ENCODE assay signal across 1 cellular context in the genomic region with DNA sequence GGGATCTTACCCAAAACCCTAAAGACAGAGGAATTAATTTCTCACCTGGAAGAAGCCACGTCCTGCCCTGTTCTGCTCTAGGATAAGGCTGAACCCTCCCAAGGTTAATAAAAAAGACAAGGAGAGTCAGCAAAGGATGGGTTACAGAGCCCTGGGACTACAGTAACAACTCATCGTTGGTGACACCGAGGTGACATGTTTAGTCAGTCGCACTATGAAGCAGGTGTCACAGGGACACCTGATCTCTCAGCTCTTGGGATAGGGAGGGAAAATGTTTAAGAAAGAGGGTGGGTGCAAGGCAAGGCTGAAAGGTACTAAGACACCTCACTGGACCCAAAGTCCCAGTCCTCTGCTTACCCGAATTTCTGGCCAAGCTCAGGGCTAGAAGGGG.
TF ChIP-seq lines count a peak whose summit lies in the region.

No MANE protein-coding gene starts in this region.

TF ChIP-seq in H1, 55 proteins besides CTCF, POLR2A, EP300 and RAD21 (continued from another document):
- TF ChIP-seq, protein P1, sequence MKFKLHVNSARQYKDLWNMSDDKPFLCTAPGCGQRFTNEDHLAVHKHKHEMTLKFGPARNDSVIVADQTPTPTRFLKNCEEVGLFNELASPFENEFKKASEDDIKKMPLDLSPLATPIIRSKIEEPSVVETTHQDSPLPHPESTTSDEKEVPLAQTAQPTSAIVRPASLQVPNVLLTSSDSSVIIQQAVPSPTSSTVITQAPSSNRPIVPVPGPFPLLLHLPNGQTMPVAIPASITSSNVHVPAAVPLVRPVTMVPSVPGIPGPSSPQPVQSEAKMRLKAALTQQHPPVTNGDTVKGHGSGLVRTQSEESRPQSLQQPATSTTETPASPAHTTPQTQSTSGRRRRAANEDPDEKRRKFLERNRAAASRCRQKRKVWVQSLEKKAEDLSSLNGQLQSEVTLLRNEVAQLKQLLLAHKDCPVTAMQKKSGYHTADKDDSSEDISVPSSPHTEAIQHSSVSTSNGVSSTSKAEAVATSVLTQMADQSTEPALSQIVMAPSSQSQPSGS (IDR thresholded peaks at IDR 0.05; ENCODE audit: low read length) = no peak
- TF ChIP-seq, protein P2, sequence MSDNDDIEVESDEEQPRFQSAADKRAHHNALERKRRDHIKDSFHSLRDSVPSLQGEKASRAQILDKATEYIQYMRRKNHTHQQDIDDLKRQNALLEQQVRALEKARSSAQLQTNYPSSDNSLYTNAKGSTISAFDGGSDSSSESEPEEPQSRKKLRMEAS (IDR thresholded peaks at IDR 0.05) = no peak
- no peak for TF ChIP-seq HDAC6 (IDR thresholded peaks at IDR 0.05; ENCODE audit: low read depth, low read length)
- TF ChIP-seq SIRT6 (IDR thresholded peaks at IDR 0.05; ENCODE audit: low read length) = no peak
- TF ChIP-seq YY1 (IDR thresholded peaks at IDR 0.05; ENCODE audit: low read depth, low read length) = no peak
- TF ChIP-seq, protein P3, sequence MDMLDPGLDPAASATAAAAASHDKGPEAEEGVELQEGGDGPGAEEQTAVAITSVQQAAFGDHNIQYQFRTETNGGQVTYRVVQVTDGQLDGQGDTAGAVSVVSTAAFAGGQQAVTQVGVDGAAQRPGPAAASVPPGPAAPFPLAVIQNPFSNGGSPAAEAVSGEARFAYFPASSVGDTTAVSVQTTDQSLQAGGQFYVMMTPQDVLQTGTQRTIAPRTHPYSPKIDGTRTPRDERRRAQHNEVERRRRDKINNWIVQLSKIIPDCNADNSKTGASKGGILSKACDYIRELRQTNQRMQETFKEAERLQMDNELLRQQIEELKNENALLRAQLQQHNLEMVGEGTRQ (IDR thresholded peaks at IDR 0.05; ENCODE audit: low read length) = no peak
- no peak for TF ChIP-seq POLR2AphosphoS5 (IDR thresholded peaks at IDR 0.05; ENCODE audit: low read depth, low read length)
- no peak for TF ChIP-seq POU5F1 (IDR thresholded peaks at IDR 0.05; ENCODE audit: low read depth, low read length)
